1 cellular context compared by ENCODE assay signal in the genomic region with DNA sequence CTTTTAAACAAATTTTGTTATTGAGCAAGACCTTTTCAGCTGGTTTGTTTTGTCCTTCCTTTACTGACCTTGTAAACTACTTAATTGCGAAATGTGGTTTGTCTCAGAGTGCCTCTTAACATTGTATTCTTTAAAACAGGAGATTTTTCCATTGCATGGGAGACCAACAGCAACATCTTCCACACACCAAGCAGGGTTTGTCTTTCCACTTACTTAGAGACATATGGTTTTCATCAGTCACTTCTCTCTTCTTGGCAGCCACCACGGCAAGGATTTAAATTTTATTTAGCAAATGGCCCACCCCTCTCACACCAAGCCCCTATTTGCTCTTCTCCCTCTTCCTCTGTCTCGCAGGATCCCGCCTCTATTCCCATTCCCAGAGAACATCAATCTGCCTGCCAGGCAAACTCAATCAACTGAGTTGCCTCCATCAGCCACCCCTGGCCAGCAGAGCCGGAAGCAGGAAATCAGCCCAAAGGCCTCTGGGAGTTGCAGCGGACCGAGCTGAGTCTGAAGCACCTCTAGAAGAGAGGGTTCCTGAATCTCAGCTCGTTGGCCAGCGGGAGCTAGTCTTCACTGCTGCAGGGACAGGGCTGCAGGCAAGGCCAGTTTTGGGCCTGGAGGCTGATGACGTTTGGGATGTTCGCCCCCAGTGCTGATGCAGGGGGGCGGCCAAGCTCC.
TF ChIP-seq lines count a peak whose summit lies in the region.

No MANE protein-coding gene starts in this region.

TF ChIP-seq in liver, 16 proteins besides CTCF, POLR2A, EP300 and RAD21 (continued from another document):
- TF ChIP-seq, protein P1, sequence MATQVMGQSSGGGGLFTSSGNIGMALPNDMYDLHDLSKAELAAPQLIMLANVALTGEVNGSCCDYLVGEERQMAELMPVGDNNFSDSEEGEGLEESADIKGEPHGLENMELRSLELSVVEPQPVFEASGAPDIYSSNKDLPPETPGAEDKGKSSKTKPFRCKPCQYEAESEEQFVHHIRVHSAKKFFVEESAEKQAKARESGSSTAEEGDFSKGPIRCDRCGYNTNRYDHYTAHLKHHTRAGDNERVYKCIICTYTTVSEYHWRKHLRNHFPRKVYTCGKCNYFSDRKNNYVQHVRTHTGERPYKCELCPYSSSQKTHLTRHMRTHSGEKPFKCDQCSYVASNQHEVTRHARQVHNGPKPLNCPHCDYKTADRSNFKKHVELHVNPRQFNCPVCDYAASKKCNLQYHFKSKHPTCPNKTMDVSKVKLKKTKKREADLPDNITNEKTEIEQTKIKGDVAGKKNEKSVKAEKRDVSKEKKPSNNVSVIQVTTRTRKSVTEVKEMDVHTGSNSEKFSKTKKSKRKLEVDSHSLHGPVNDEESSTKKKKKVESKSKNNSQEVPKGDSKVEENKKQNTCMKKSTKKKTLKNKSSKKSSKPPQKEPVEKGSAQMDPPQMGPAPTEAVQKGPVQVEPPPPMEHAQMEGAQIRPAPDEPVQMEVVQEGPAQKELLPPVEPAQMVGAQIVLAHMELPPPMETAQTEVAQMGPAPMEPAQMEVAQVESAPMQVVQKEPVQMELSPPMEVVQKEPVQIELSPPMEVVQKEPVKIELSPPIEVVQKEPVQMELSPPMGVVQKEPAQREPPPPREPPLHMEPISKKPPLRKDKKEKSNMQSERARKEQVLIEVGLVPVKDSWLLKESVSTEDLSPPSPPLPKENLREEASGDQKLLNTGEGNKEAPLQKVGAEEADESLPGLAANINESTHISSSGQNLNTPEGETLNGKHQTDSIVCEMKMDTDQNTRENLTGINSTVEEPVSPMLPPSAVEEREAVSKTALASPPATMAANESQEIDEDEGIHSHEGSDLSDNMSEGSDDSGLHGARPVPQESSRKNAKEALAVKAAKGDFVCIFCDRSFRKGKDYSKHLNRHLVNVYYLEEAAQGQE (IDR thresholded peaks at IDR 0.05), result no peak
- peak; percentile 37 for TF ChIP-seq NR2F2 (IDR thresholded peaks at IDR 0.05)
